In the genomic region with DNA sequence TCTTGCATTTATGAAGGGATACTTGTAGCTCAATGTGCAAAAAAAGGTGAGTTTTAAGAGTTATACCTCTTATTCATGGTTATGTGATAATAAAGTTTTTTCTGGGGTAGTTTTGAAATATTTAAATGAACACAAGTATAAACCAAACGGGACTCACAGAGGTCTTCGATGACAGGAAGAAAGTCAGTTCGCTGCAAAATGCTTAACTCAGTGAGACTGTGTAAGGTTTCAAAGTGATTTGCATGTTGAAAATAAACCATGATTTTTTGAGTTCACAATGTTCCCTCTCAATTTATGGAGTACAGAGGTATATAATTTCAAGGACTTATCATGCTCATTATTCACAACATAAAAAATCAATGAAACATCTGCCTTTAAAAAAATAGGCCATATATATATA, we compare ENCODE assay signal across 1 cellular context.
TF ChIP-seq lines count a peak whose summit lies in the region.

No MANE protein-coding gene starts in this region.

TF ChIP-seq in endothelial cell of umbilical vein, 7 proteins besides CTCF, POLR2A, EP300 and RAD21:
- no peak for TF ChIP-seq FOS (IDR thresholded peaks at IDR 0.05; ENCODE audit: borderline replicate concordance, insufficient read depth, low read length)
- TF ChIP-seq JUN (IDR thresholded peaks at IDR 0.05; ENCODE audit: borderline replicate concordance, insufficient read depth, insufficient read length, low read depth): no peak
- TF ChIP-seq, protein P1, sequence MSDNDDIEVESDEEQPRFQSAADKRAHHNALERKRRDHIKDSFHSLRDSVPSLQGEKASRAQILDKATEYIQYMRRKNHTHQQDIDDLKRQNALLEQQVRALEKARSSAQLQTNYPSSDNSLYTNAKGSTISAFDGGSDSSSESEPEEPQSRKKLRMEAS (IDR thresholded peaks at IDR 0.05; ENCODE audit: insufficient read depth, insufficient read length): no peak
- TF ChIP-seq POLR2AphosphoS5 (IDR thresholded peaks at IDR 0.05; ENCODE audit: insufficient read depth, low read depth, low read length): no peak
- no peak for TF ChIP-seq GATA2 (IDR thresholded peaks at IDR 0.05; ENCODE audit: insufficient read depth, insufficient read length, low read depth, low read length)
- no peak for TF ChIP-seq EZH2 (IDR thresholded peaks at IDR 0.05; ENCODE audit: borderline replicate concordance, low read depth, low read length, severe bottlenecking)
- TF ChIP-seq MYC (IDR thresholded peaks at IDR 0.05; ENCODE audit: low read depth, low read length): no peak
